9 cellular contexts compared by ENCODE assay signal in the genomic region with DNA sequence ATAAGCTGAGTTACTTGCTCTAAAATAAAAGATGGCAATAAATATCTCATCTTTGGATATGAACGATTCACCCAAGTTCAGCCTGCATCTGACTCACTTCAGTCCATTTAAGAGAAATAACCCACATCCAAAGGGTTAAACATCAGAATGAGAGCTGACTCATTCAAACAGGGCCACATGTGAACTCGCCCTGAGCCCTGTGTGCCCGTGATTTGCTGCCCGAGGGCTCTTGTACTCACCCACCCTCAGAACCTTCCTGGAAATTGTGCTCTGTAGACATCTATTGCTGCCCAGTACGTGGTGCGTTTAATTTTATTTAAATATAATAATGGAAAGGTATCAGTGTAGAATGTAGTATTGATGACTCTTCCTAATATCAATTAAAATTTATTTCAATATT.
DNase-seq lines count a peak whose midpoint lies in the region; ATAC-seq, FAIRE-seq and TF ChIP-seq lines count a peak whose summit lies in the region.
"Had no signal": no experiment of that assay in that cellular context is flagged by ENCODE, and none has a peak within 500 bp of the region (broad histone marks: within the 10 kb centered on the region; RNA-seq: fewer than 3 reads in every experiment).

No MANE protein-coding gene starts in this region.

- H3K27ac ChIP-seq in HCT116 (ENCODE audit: low read depth, low read length): no peak overlapping the region
- H3K27ac ChIP-seq in small intestine (ENCODE audit: low read depth in 1 of 2, low read length in 1 of 2): no peak overlapping the region

- no peaks in the 10 kb centered on the region for H3K27me3 Mint-ChIP-seq in T-helper 17 cell

- WGBS in small intestine, 3 donors: 40 to 43% (median 42%) methylated on average over 6 of the region's 6 CpGs

- POLR2A ChIA-PET in HCT116 (lab: Charles Lee): no interaction called here

- CTCF ChIA-PET in HCT116 (lab: Charles Lee): interaction anchor here (0.7 kb wide), 1 partner anchor 13 kb away, joined by 3 read pairs; no protein-coding TSS in a partner anchor

- no peaks in the 10 kb centered on the region for H4K20me1 ChIP-seq in HCT116 (ENCODE audit: insufficient read depth)

- H3K4me3 ChIP-seq in HCT116 (replicated peaks in 1 of 2; ENCODE audit: low read depth in 1 of 2, low read length in 2 of 2) (peak overlapping the region in 1 of 2 experiments; percentile 2; a peak in 1 of 4 replicates), small intestine (ENCODE audit: low read depth in 1 of 2, low read length in 2 of 2) (no peak overlapping the region)
- H3K4me3 ChIP-seq: lung had no signal

- peaks cover 3% of the 10 kb centered on the region for H3K36me3 Mint-ChIP-seq in T-helper 17 cell (ENCODE audit: low read depth)

- no peak for TF ChIP-seq POLR2A in HCT116 (IDR thresholded peaks at IDR 0.05; ENCODE audit: borderline replicate concordance, extremely low read depth, insufficient read depth, insufficient read length)

- no peaks in the 10 kb centered on the region for H3K9me2 ChIP-seq in HCT116 (ENCODE audit: insufficient read depth)

- intact Hi-C loops in HCT116 (cut with micrococcal nuclease): no loop called here

- DNase-seq in HCT116 (ENCODE audit: low read depth, low spot score) (peak; percentile 23), T-helper 17 cell (no peak), small intestine (peak; percentile 46), pons (ENCODE audit: low spot score) (no peak)
- no peak for DNase-seq in central memory CD4-positive, alpha-beta T cell

- no peaks in the 10 kb centered on the region for H3K36me3 ChIP-seq in HCT116 (ENCODE audit: control insufficient read depth in 1 of 2, insufficient read depth in 2 of 2, low read length in 2 of 2)
- peaks cover 0 to 3% of the 10 kb centered on the region in 2 donors for H3K36me3 ChIP-seq in small intestine (ENCODE audit: control insufficient read depth in 2 of 2, insufficient read depth in 2 of 2, low read length in 2 of 2)

- RAD21 ChIA-PET in HCT116 (lab: Charles Lee; ENCODE audit: low non-redundant PET in 1 of 2, low total read pairs in 2 of 2, uncharacterized antibody in 2 of 2, unreplicated experiment in 2 of 2): no interaction called here

- no peak overlapping the region for H2AFZ ChIP-seq in HCT116 (ENCODE audit: low read depth, low read length, poor library complexity, severe bottlenecking)

- H3K9ac ChIP-seq in HCT116 (ENCODE audit: low read length): no peak overlapping the region

- no peak for TF ChIP-seq CTCF in HCT116 (IDR thresholded peaks at IDR 0.05 in 2 of 3, conservative IDR thresholded peaks at IDR 0.05 in 1 of 3; ENCODE audit: borderline replicate concordance in 1 of 3, insufficient read depth in 1 of 3, low read depth in 2 of 3, low read length in 2 of 3)

- H3K4me2 ChIP-seq in HCT116 (ENCODE audit: low read length): peak overlapping the region; percentile 59

- H3K9me3 ChIP-seq in HCT116 (ENCODE audit: control insufficient read depth in 1 of 2, insufficient read depth in 1 of 2, low read depth in 1 of 2, low read length in 2 of 2): no peaks in the 10 kb centered on the region
- no peaks in the 10 kb centered on the region for H3K9me3 ChIP-seq in T-helper 17 cell (ENCODE audit: control insufficient read depth, low read length, poor library complexity, severe bottlenecking)
- no peaks in the 10 kb centered on the region for H3K9me3 ChIP-seq in small intestine (ENCODE audit: control insufficient read depth, low read depth)

- peaks cover 59% of the 10 kb centered on the region for H3K4me1 Mint-ChIP-seq in T-helper 17 cell

- no peak for FAIRE-seq in small intestine (lab: Jason Lieb, UNC)

- TF ChIP-seq RAD21 in HCT116 (IDR thresholded peaks at IDR 0.05; ENCODE audit: low read depth): no peak

- peak overlapping the region; percentile 94 for H3K27ac Mint-ChIP-seq in T-helper 17 cell

- peaks cover 84% of the 10 kb centered on the region for H3K79me2 ChIP-seq in HCT116 (ENCODE audit: insufficient read depth, low read length)

- ATAC-seq in HCT116 (peak; percentile 85), T-helper 17 cell (peak; percentile 59), esophagus mucosa (peak; percentile 76), HG02973 (IDR thresholded peaks at IDR 0.05; ENCODE audit: unreplicated experiment) (no peak), HG03280 (IDR thresholded peaks at IDR 0.05; ENCODE audit: unreplicated experiment) (no peak)

- H3K4me1 ChIP-seq in HCT116 (ENCODE audit: control insufficient read depth in 1 of 2, insufficient read depth in 2 of 2, low read length in 2 of 2) (peaks cover 11 to 53% of the 10 kb centered on the region in 2 experiments), small intestine (ENCODE audit: control insufficient read depth in 2 of 2, insufficient read depth in 1 of 2, low read depth in 1 of 2, low read length in 1 of 2) (peaks cover 14% of the 10 kb centered on the region in 2 donors)

- H3K27me3 ChIP-seq in HCT116 (ENCODE audit: insufficient read depth, low read length) (no peaks in the 10 kb centered on the region), small intestine (ENCODE audit: control insufficient read depth in 2 of 2, insufficient read depth in 2 of 2, low read length in 2 of 2) (no peaks in the 10 kb centered on the region)

- H3K4me3 Mint-ChIP-seq in T-helper 17 cell: peak overlapping the region; percentile 81

- no TSS peak for BruUV-seq in HCT116 (replicated peaks; lab: Mats Ljungman, UMichigan)

TF ChIP-seq in HCT116, 20 proteins besides CTCF, POLR2A, EP300 and RAD21:
- TF ChIP-seq, protein P1, sequence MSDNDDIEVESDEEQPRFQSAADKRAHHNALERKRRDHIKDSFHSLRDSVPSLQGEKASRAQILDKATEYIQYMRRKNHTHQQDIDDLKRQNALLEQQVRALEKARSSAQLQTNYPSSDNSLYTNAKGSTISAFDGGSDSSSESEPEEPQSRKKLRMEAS (IDR thresholded peaks at IDR 0.05): peak; percentile 56
- TF ChIP-seq EGR1 (IDR thresholded peaks at IDR 0.05; ENCODE audit: low read depth) (no peak), TCF7L2 (IDR thresholded peaks at IDR 0.05; ENCODE audit: borderline replicate concordance, extremely low read depth, insufficient read depth, insufficient read length) (no peak), JUND (IDR thresholded peaks at IDR 0.05) (peak; percentile 51), FOSL1 (IDR thresholded peaks at IDR 0.05; ENCODE audit: low read depth) (peak; percentile 52), CEBPB (IDR thresholded peaks at IDR 0.05; ENCODE audit: low read depth) (no peak)
- TF ChIP-seq, protein P2, sequence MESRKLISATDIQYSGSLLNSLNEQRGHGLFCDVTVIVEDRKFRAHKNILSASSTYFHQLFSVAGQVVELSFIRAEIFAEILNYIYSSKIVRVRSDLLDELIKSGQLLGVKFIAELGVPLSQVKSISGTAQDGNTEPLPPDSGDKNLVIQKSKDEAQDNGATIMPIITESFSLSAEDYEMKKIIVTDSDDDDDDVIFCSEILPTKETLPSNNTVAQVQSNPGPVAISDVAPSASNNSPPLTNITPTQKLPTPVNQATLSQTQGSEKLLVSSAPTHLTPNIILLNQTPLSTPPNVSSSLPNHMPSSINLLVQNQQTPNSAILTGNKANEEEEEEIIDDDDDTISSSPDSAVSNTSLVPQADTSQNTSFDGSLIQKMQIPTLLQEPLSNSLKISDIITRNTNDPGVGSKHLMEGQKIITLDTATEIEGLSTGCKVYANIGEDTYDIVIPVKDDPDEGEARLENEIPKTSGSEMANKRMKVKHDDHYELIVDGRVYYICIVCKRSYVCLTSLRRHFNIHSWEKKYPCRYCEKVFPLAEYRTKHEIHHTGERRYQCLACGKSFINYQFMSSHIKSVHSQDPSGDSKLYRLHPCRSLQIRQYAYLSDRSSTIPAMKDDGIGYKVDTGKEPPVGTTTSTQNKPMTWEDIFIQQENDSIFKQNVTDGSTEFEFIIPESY (IDR thresholded peaks at IDR 0.05; ENCODE audit: extremely low read depth, insufficient replicate concordance, low read length): no peak

Comparison
In these comparisons a context has a peak if more than half of its experiments do, and no peak if none do; other contexts are left out.
1. ATAC-seq: peak in HCT116 (single experiment), T-helper 17 cell (single experiment) and esophagus mucosa (single experiment); none in HG02973 (single experiment) and HG03280 (single experiment).
2. DNase-seq: peak in HCT116 (single experiment) and small intestine (single experiment); none in T-helper 17 cell (0 of 3), central memory CD4-positive, alpha-beta T cell (single experiment) and pons (single experiment).